1 cellular context compared by ENCODE assay signal in the genomic region with DNA sequence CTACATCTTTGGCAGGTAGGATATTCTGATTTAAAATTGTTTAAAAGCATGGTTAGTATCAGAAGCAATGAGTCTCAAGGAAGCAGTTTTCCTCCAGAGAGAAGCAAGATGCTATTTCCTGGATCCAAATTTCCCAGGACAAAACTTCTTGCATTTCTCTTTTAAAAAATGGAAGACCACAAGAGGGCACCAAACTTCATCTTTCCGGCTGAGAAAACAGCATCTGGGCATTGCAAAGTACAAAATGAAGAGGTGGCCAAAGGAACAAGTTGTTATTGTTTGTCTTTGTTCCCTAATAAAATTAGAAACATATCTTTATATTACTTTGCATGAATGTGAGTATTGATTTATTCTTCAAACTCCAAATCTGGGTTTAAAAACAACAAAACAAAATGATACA.
TF ChIP-seq lines count a peak whose summit lies in the region.

No MANE protein-coding gene starts in this region.

TF ChIP-seq in HCT116, 20 proteins besides CTCF, POLR2A, EP300 and RAD21 (continued from another document):
- no peak for TF ChIP-seq REST (IDR thresholded peaks at IDR 0.05; ENCODE audit: low read depth)
TF ChIP-seq in HCT116: peak in this region for 0.
